ENCODE assay signal across 17 cellular contexts in genomic region chrX:132271330-132271729, GRCh38. TPM values are rescaled to one million over a fixed set of nuclear protein-coding genes. Genes with fewer than 3 reads are reported as not detected.
DNase-seq lines count a peak whose midpoint lies in the region; ATAC-seq, FAIRE-seq and TF ChIP-seq lines count a peak whose summit lies in the region.
"Had no signal": no experiment of that assay in that cellular context is flagged by ENCODE, and none has a peak within 500 bp of the region (broad histone marks: within the 10 kb centered on the region; RNA-seq: fewer than 3 reads in every experiment).

No MANE protein-coding gene starts in this region.

- peak; percentile 79 for ATAC-seq in foreskin keratinocyte
- ATAC-seq: activated CD8-positive, alpha-beta memory T cell treated with anti-CD3 and anti-CD28 coated beads, Interleukin-2, amount 10 ng/mL, durations not matched to agents 7 days and 5 days; K562; stimulated activated naive CD8-positive, alpha-beta T cell treated with anti-CD3 and anti-CD28 coated beads, Interleukin-15, amount 100 ng/mL, for 72 hours had no signal

- 18% methylated on average over 1 of the region's 1 CpG for whole genome bisulfite sequencing in prostate gland
- WGBS in small intestine, 3 donors = 32 to 42% (median 33%) methylated on average over 1 of the region's 1 CpG

- FAIRE-seq in small intestine (lab: Jason Lieb, UNC) = no peak
- FAIRE-seq: K562 had no signal

- peak overlapping the region; percentile 43 for H2AFZ ChIP-seq in ACC112 (ENCODE audit: low read length, unreplicated experiment)

- H3K36me3 ChIP-seq in ACC112 (ENCODE audit: insufficient read depth, low read length) (no peaks in the 10 kb centered on the region), breast epithelium (no peaks in the 10 kb centered on the region), prostate gland (no peaks in the 10 kb centered on the region), small intestine (ENCODE audit: control insufficient read depth in 2 of 2, insufficient read depth in 2 of 2, low read length in 2 of 2) (no peaks in the 10 kb centered on the region)
- H3K36me3 ChIP-seq: neutrophil had no signal

- TF ChIP-seq CTCF in breast epithelium (IDR thresholded peaks at IDR 0.05) (no peak), foreskin keratinocyte (conservative IDR thresholded peaks at IDR 0.05) (no peak), prostate gland (IDR thresholded peaks at IDR 0.05) (no peak)

- no peaks in the 10 kb centered on the region for H3K27me3 ChIP-seq in ACC112 (ENCODE audit: insufficient read depth, low read length)
- H3K27me3 ChIP-seq in breast epithelium = peaks cover 0 to 10% of the 10 kb centered on the region in 2 donors
- no peaks in the 10 kb centered on the region for H3K27me3 ChIP-seq in foreskin keratinocyte
- no peaks in the 10 kb centered on the region for H3K27me3 ChIP-seq in prostate gland (replicated peaks; ENCODE audit: insufficient read depth)
- H3K27me3 ChIP-seq in small intestine (ENCODE audit: control insufficient read depth in 2 of 2, insufficient read depth in 2 of 2, low read length in 2 of 2) = no peaks in the 10 kb centered on the region
- H3K27me3 ChIP-seq: neutrophil had no signal

- H3K9me3 ChIP-seq in breast epithelium (no peaks in the 10 kb centered on the region), prostate gland (no peaks in the 10 kb centered on the region), small intestine (ENCODE audit: control insufficient read depth, low read depth) (no peaks in the 10 kb centered on the region)
- H3K9me3 ChIP-seq: neutrophil had no signal

- H3K27ac ChIP-seq in ACC112 (ENCODE audit: low read depth, low read length) (peak overlapping the region; percentile 81), breast epithelium (peak overlapping the region; percentile 51 to 83), foreskin keratinocyte (peak overlapping the region; percentile 94), prostate gland (no peak overlapping the region), small intestine (ENCODE audit: low read depth in 1 of 2, low read length in 1 of 2) (peak overlapping the region in 1 of 2 donors; percentile 72)
- H3K27ac ChIP-seq: neutrophil had no signal

- DNase-seq in breast epithelium (ENCODE audit: low spot score in 2 of 2) (no peak), foreskin keratinocyte (peak; percentile 44 to 74), prostate gland (ENCODE audit: low spot score) (peak; percentile 4), small intestine (no peak), GDM1 (lab: John Stamatoyannopoulos, UW) (no peak), NCI-H446 treated with DMSO at 0.1 percent for 48 hours (lab: John Stamatoyannopoulos, UW) (no peak), GM19240 (ENCODE audit: insufficient read length, low spot score) (no peak)
- DNase-seq: activated CD4-positive, CD25-positive, alpha-beta regulatory T cell treated with anti-CD3 and anti-CD28 coated beads, Interleukin-2, amount 50 U/mL, for 72 hours; activated CD8-positive, alpha-beta memory T cell treated with anti-CD3 and anti-CD28 coated beads, Interleukin-2, amount 10 ng/mL, durations not matched to agents 7 days and 5 days; activated naive CD4-positive, alpha-beta T cell; CD4-positive, CD25-positive, alpha-beta regulatory T cell; H9; NCI-H1105; stimulated activated naive CD8-positive, alpha-beta T cell treated with anti-CD3 and anti-CD28 coated beads, Interleukin-15, amount 100 ng/mL, for 72 hours had no signal

- H3K79me2 ChIP-seq in ACC112 (ENCODE audit: control insufficient read depth, insufficient read depth, low read length, unreplicated experiment) = no peaks in the 10 kb centered on the region

- H3K4me3 ChIP-seq in ACC112 (ENCODE audit: low read depth, low read length) = peak overlapping the region; percentile 59; the same call in 1 of the 2 replicates
- peak overlapping the region in 1 of 3 donors; percentile 32 for H3K4me3 ChIP-seq in breast epithelium
- no peak overlapping the region for H3K4me3 ChIP-seq in prostate gland
- no peak overlapping the region for H3K4me3 ChIP-seq in small intestine (ENCODE audit: low read depth in 1 of 2, low read length in 2 of 2)
- H3K4me3 ChIP-seq: K562 had no signal

- peaks cover 11% of the 10 kb centered on the region for H3K4me1 ChIP-seq in ACC112 (ENCODE audit: control insufficient read depth, insufficient read depth, low read length, unreplicated experiment)
- H3K4me1 ChIP-seq in breast epithelium = no peaks in the 10 kb centered on the region
- peaks cover 5% of the 10 kb centered on the region for H3K4me1 ChIP-seq in foreskin keratinocyte
- no peaks in the 10 kb centered on the region for H3K4me1 ChIP-seq in prostate gland (replicated peaks)
- H3K4me1 ChIP-seq in small intestine (ENCODE audit: control insufficient read depth in 2 of 2, insufficient read depth in 1 of 2, low read depth in 1 of 2, low read length in 1 of 2) = no peaks in the 10 kb centered on the region

- TF ChIP-seq POLR2A in breast epithelium (IDR thresholded peaks at IDR 0.05) = no peak
- TF ChIP-seq POLR2A in prostate gland (IDR thresholded peaks at IDR 0.05) = no peak

- intact Hi-C loops in breast epithelium (cut with DNase I; ENCODE audit: low total_unique reads) (no loop called here), prostate gland (cut with DNase I) (no loop called here)

RNA-seq across cellular contexts. Expression of gene RAP2C, which starts 52.1 kb away (rescaled TPM):
- total RNA-seq in breast epithelium (10 to 100 TPM; 14.1 to 22.1 (median 18.0) TPM), foreskin keratinocyte (23.0 and 23.5 TPM in 2 replicates), prostate gland (10 to 100 TPM in 1 of 2 donors, 1 to 10 TPM in 1; 9.2 to 19.0 TPM)
- polyA plus RNA-seq in foreskin keratinocyte (9.5 and 10.5 TPM in 2 replicates), small intestine (10 to 100 TPM; 10.8 to 19.5 (median 17.4) TPM)

Comparison
In these comparisons a context has a peak if more than half of its experiments do, and no peak if none do; other contexts are left out.
1. H3K27ac ChIP-seq: peak in ACC112 (single experiment), breast epithelium (2 of 2) and foreskin keratinocyte (single experiment); none in prostate gland (0 of 2).
2. DNase-seq: peak in foreskin keratinocyte (2 of 2) and prostate gland (single experiment); none in breast epithelium (0 of 2), small intestine (single experiment), GDM1 (single experiment), NCI-H446 treated with DMSO at 0.1 percent for 48 hours (single experiment) and GM19240 (single experiment).